Comparison of ENCODE assay signal across 10 cellular contexts in genomic region chr2:239465017-239466001, GRCh38.
DNase-seq lines count a peak whose midpoint lies in the region; ATAC-seq and TF ChIP-seq lines count a peak whose summit lies in the region.
"Had no signal": no experiment of that assay in that cellular context is flagged by ENCODE, and none has a peak within 500 bp of the region (broad histone marks: within the 10 kb centered on the region; RNA-seq: fewer than 3 reads in every experiment).

No MANE protein-coding gene starts in this region.

- H3K27me3 Mint-ChIP-seq in progenitor cell of endocrine pancreas, result no peaks in the 10 kb centered on the region
- H3K27me3 Mint-ChIP-seq: activated naive CD8-positive, alpha-beta T cell had no signal

- TF ChIP-seq CTCF in progenitor cell of endocrine pancreas (IDR thresholded peaks at IDR 0.05; ENCODE audit: unreplicated experiment), result no peak

- no peaks in the 10 kb centered on the region for H3K36me3 Mint-ChIP-seq in progenitor cell of endocrine pancreas (ENCODE audit: insufficient read depth)
- H3K36me3 Mint-ChIP-seq: activated naive CD8-positive, alpha-beta T cell had no signal

- ATAC-seq in right cardiac atrium, result peak; percentile 79 to 86
- no peak for ATAC-seq in GM18907 (IDR thresholded peaks at IDR 0.05; ENCODE audit: unreplicated experiment)

- DNase-seq in DMS 273 (lab: John Stamatoyannopoulos, UW; ENCODE audit: unreplicated experiment) (peak; percentile 39), DMS 273 treated with DMSO at 0.1 percent for 48 hours (lab: John Stamatoyannopoulos, UW) (no peak), SHP77 (lab: John Stamatoyannopoulos, UW) (peak; percentile 33 to 67), right cardiac atrium (peak; percentile 74 to 87 (median 86)), substantia nigra (lab: John Stamatoyannopoulos, UW) (peak in 48 of 49 donors; percentile 27 to 91 (median 73)), progenitor cell of endocrine pancreas (ENCODE audit: low spot score, unreplicated experiment) (no peak), NCI-H510A treated with DMSO at 0.1 percent for 48 hours (lab: John Stamatoyannopoulos, UW) (no peak)

- intact Hi-C loops in right cardiac atrium (cut with DNase I), result no loop called here

- H3K9me3 Mint-ChIP-seq in progenitor cell of endocrine pancreas (ENCODE audit: low read depth), result no peaks in the 10 kb centered on the region

- H3K27me3 ChIP-seq in right cardiac atrium (ENCODE audit: control insufficient read depth, insufficient read depth), result no peaks in the 10 kb centered on the region

- 60% methylated on average over 31 of the region's 31 CpGs for WGBS in right cardiac atrium

- H3K9me3 ChIP-seq in right cardiac atrium (ENCODE audit: control insufficient read depth, low read length), result no peaks in the 10 kb centered on the region

- no peak overlapping the region for H3K4me3 ChIP-seq in right cardiac atrium (ENCODE audit: low read length)

- no peaks in the 10 kb centered on the region for H3K4me1 ChIP-seq in right cardiac atrium (ENCODE audit: control insufficient read depth, insufficient read depth, low read length)

- no peak overlapping the region for H3K27ac Mint-ChIP-seq in progenitor cell of endocrine pancreas
- H3K27ac Mint-ChIP-seq: activated naive CD8-positive, alpha-beta T cell had no signal

- H3K27ac ChIP-seq in right cardiac atrium (ENCODE audit: low read length) (no peak overlapping the region), substantia nigra (ENCODE audit: low read depth, low read length, poor library complexity, severe bottlenecking) (peak overlapping the region; percentile 88)
- H3K27ac ChIP-seq: 22Rv1 had no signal

- no peaks in the 10 kb centered on the region for H3K4me1 Mint-ChIP-seq in progenitor cell of endocrine pancreas (ENCODE audit: low read depth)

- no peak overlapping the region for H3K4me3 Mint-ChIP-seq in progenitor cell of endocrine pancreas (ENCODE audit: low read depth)
- H3K4me3 Mint-ChIP-seq: activated naive CD8-positive, alpha-beta T cell had no signal

Comparison
In these comparisons a context has a peak if more than half of its experiments do, and no peak if none do; other contexts are left out.
1. DNase-seq: peak in DMS 273 (single experiment), SHP77 (2 of 2), right cardiac atrium (3 of 3) and substantia nigra (48 of 49); none in DMS 273 treated with DMSO at 0.1 percent for 48 hours (single experiment), progenitor cell of endocrine pancreas (single experiment) and NCI-H510A treated with DMSO at 0.1 percent for 48 hours (single experiment).